Comparison of ENCODE assay signal across 15 cellular contexts in the genomic region with DNA sequence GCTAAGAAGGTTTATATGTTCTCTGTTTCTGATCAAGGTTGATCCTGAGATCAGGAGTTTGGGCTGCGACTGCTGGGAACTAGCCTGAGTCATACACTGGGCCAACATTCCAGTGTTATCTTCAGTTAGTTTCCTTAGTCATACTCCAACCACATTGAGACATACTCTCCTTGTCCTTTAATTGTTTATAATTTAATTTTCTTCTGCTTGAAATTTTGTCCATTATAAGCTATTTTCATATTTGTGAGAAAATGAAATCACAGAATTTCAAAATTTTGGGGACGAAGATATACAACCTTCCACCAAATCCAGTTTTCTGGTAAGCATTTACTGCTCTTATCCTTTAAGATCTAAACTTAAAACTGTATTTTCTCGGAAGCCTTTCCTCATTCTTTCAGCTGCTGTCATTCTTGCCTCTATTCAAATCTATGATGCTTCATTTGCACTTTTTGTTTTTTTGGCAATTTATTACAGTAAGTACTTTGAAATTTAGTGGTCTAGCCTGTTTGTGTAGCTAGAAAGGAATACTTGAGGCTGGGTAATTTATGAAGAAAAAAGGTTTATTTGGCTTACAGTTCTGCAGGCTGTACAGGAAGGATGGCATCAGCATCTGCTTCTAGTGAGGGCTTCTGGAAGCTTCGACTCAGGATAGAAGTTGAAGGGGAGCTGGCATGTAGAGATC.
DNase-seq lines count a peak whose midpoint lies in the region; ATAC-seq and TF ChIP-seq lines count a peak whose summit lies in the region.
"Had no signal": no experiment of that assay in that cellular context is flagged by ENCODE, and none has a peak within 500 bp of the region (broad histone marks: within the 10 kb centered on the region; RNA-seq: fewer than 3 reads in every experiment).

No MANE protein-coding gene starts in this region.

- peak; percentile 37 for DNase-seq in AG08395 (ENCODE audit: low spot score)
- peak; percentile 89 for DNase-seq in HT1080 (ENCODE audit: low read depth)
- peak; percentile 89 for DNase-seq in astrocyte of the spinal cord (ENCODE audit: low read depth, low spot score)
- no peak for DNase-seq in left lung
- DNase-seq in GF-D8 (lab: John Stamatoyannopoulos, UW): no peak
- no peak for DNase-seq in NCI-H2081 (lab: John Stamatoyannopoulos, UW)
- DNase-seq: Karpas-422, lower lobe of right lung, NCI-H510A, posterior cingulate gyrus, upper lobe of left lung had no signal

- H3K9me3 ChIP-seq in left lung: peaks cover 0 to 3% of the 10 kb centered on the region in 2 donors
- H3K9me3 ChIP-seq: lower lobe of right lung, upper lobe of left lung had no signal

- peak overlapping the region in 1 of 2 donors; percentile 6 for H3K27ac ChIP-seq in left lung
- H3K27ac ChIP-seq: lower lobe of right lung had no signal

- no peaks in the 10 kb centered on the region for H3K4me1 ChIP-seq in left lung
- H3K4me1 ChIP-seq: lower lobe of right lung, upper lobe of left lung had no signal

- H3K4me3 ChIP-seq in astrocyte of the spinal cord (ENCODE audit: low read depth, low read length): peak overlapping the region; percentile 16
- no peak overlapping the region for H3K4me3 ChIP-seq in left lung
- H3K4me3 ChIP-seq: GM12878, lower lobe of right lung, upper lobe of left lung had no signal

- H3K27me3 ChIP-seq in left lung: no peaks in the 10 kb centered on the region
- H3K27me3 ChIP-seq: upper lobe of left lung had no signal

- intact Hi-C loops in left lung (cut with DNase I): no loop called here

- in situ Hi-C loops in astrocyte of the spinal cord (cut with HindIII; ENCODE audit: low sequenced_read_pairs): no loop called here

- no peaks in the 10 kb centered on the region for H3K36me3 ChIP-seq in left lung
- H3K36me3 ChIP-seq: lower lobe of right lung, upper lobe of left lung had no signal

- peak; percentile 89 for ATAC-seq in left lung
- ATAC-seq in HG03196 (IDR thresholded peaks at IDR 0.05; ENCODE audit: unreplicated experiment): no peak
- ATAC-seq in HG02852 (IDR thresholded peaks at IDR 0.05; ENCODE audit: unreplicated experiment): no peak
- ATAC-seq: esophagus mucosa, GM12878 had no signal

- TF ChIP-seq CTCF in astrocyte of the spinal cord (IDR thresholded peaks at IDR 0.05; ENCODE audit: low read depth, low read length) (no peak), left lung (IDR thresholded peaks at IDR 0.05) (no peak)

Comparison
In these comparisons a context has a peak if more than half of its experiments do, and no peak if none do; other contexts are left out.
1. DNase-seq: peak in AG08395 (single experiment), HT1080 (single experiment) and astrocyte of the spinal cord (single experiment); none in left lung (0 of 2), GF-D8 (single experiment) and NCI-H2081 (0 of 2).